In the genomic region with DNA sequence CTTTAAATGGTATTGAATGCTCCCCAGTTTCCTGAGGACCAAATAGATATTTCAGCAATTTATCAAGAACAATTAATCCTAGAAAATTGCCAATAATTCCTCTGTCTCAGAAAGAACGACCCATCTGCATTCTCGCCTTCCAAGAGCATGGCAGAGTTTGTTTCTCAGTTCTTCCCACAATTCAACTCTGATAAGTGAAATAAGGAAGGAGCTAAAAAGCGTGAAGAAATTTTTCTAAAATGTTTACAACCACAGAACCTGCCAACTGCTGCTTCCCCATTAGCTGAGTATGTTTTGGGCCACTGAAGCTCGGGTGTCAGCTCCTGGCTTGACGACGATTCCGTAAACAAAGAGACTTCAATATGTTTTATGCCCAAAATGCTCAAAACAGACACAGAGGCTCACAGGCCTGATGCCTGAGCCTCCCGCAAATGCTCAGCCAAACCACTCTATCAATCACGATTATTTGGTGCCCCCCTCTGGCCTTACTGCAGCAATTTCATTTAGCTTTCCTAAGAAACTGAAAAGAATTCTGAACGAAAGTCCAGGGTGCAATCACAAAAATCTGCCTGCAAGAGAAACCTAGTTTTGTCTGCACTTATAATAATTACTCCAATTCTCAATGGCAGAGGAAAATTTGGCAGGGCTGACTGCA, we compare ENCODE assay signal across 8 cellular contexts.
DNase-seq lines count a peak whose midpoint lies in the region; ATAC-seq and TF ChIP-seq lines count a peak whose summit lies in the region.

No MANE protein-coding gene starts in this region.

- peaks cover 4% of the 10 kb centered on the region for H3K27me3 Mint-ChIP-seq in nephron progenitor cell (ENCODE audit: low read depth, poor library complexity)

- peak overlapping the region; percentile 35 for H3K27ac Mint-ChIP-seq in nephron progenitor cell

- ATAC-seq in GM18511 (IDR thresholded peaks at IDR 0.05; ENCODE audit: unreplicated experiment) (no peak), HG02763 (IDR thresholded peaks at IDR 0.05; ENCODE audit: unreplicated experiment) (no peak)

- TF ChIP-seq CTCF in nephron progenitor cell (IDR thresholded peaks at IDR 0.05): peak; percentile 46

- DNase-seq in GM04504 (ENCODE audit: low read depth): peak; percentile 56
- DNase-seq in HS-27A (ENCODE audit: low read depth): peak; percentile 41
- peak; percentile 69 for DNase-seq in RKO (ENCODE audit: low spot score)
- peak; percentile 77 for DNase-seq in epidermal melanocyte (ENCODE audit: insufficient read length, low spot score)
- DNase-seq in nephron progenitor cell: peak; percentile 42
- DNase-seq in activated CD4-positive, CD25-positive, alpha-beta regulatory T cell (lab: John Stamatoyannopoulos, UW): no peak

- no peaks in the 10 kb centered on the region for H3K36me3 Mint-ChIP-seq in nephron progenitor cell (ENCODE audit: low read depth)

- H3K4me1 Mint-ChIP-seq in nephron progenitor cell: peaks cover 30% of the 10 kb centered on the region

- H3K9me3 Mint-ChIP-seq in nephron progenitor cell: no peaks in the 10 kb centered on the region

- peak overlapping the region; percentile 41 for H3K4me3 Mint-ChIP-seq in nephron progenitor cell

Comparison
In these comparisons a context has a peak if more than half of its experiments do, and no peak if none do; other contexts are left out.
1. DNase-seq: peak in GM04504 (single experiment), HS-27A (single experiment), RKO (single experiment), epidermal melanocyte (single experiment) and nephron progenitor cell (single experiment); none in activated CD4-positive, CD25-positive, alpha-beta regulatory T cell (0 of 4).